Comparison of ENCODE assay signal across 2 cellular contexts in genomic region chr17:30401097-30401496, GRCh38.
TF ChIP-seq lines count a peak whose summit lies in the region.

No MANE protein-coding gene starts in this region.

TF ChIP-seq in HepG2, 621 proteins besides CTCF, POLR2A, EP300 and RAD21:
- no peak for TF ChIP-seq ZNF710 (CRISPR knock-in tag; IDR thresholded peaks at IDR 0.05; ENCODE audit: borderline replicate concordance)
- TF ChIP-seq ZNF512 (CRISPR knock-in tag; IDR thresholded peaks at IDR 0.05): 0 out of 2 replicates have a peak, but pooled peaks have one; percentile 40
TF ChIP-seq in HepG2: peak in this region for 1.

TF ChIP-seq in K562, 482 proteins besides CTCF, POLR2A, EP300 and RAD21:
- TF ChIP-seq ZNF512 (tag; IDR thresholded peaks at IDR 0.05) (peak; percentile 60), MTA1 (IDR thresholded peaks at IDR 0.05; ENCODE audit: borderline replicate concordance) (peak; percentile 83), HMGN3 (IDR thresholded peaks at IDR 0.05; ENCODE audit: borderline replicate concordance, extremely low read depth, insufficient read length, low read depth, low read length) (no peak), RHOXF2B (CRISPR knock-in tag; conservative IDR thresholded peaks at IDR 0.05) (no peak), ZNF324 (CRISPR knock-in tag; IDR thresholded peaks at IDR 0.05) (no peak), SP2 (IDR thresholded peaks at IDR 0.05; ENCODE audit: extremely low read depth, low read depth, low read length, poor library complexity, severe bottlenecking) (no peak), CGGBP1 (CRISPR knock-in tag; IDR thresholded peaks at IDR 0.05) (no peak), HDAC1 (IDR thresholded peaks at IDR 0.05) (peak in 1 of 2 experiments; percentile 51; a peak in 1 of 4 replicates), PHF20 (IDR thresholded peaks at IDR 0.05; ENCODE audit: partially characterized antibody) (peak; percentile 18), BCL6 (CRISPR knock-in tag; IDR thresholded peaks at IDR 0.05) (no peak), SRSF3 (IDR thresholded peaks at IDR 0.05; ENCODE audit: insufficient read depth, low read length) (no peak), ZBTB2 (IDR thresholded peaks at IDR 0.05) (peak; percentile 70; the same call in 1 of the 2 replicates), TGIF2 (CRISPR knock-in tag; IDR thresholded peaks at IDR 0.05) (no peak), ZNF431 (CRISPR knock-in tag; IDR thresholded peaks at IDR 0.05) (no peak), FOXP1 (CRISPR knock-in tag; IDR thresholded peaks at IDR 0.05) (no peak), ETV6 (IDR thresholded peaks at IDR 0.05; ENCODE audit: borderline replicate concordance in 1 of 2, low read depth in 2 of 2, low read length in 1 of 2) (peak in 1 of 2 experiments; percentile 66; a peak in 1 of 4 replicates), ETV6 (CRISPR knock-in tag; IDR thresholded peaks at IDR 0.05; ENCODE audit: borderline replicate concordance) (no peak), ELF4 (CRISPR knock-in tag; IDR thresholded peaks at IDR 0.05) (0 out of 2 replicates have a peak, but pooled peaks have one; percentile 21), GABPA (tag; conservative IDR thresholded peaks at IDR 0.05; ENCODE audit: low read depth) (no peak), MGA (IDR thresholded peaks at IDR 0.05) (no peak)
